ENCODE assay signal across 20 cellular contexts in genomic region chr11:112941096-112941495, GRCh38.
"Had no signal": no experiment of that assay in that cellular context is flagged by ENCODE, and none has a peak within 500 bp of the region (broad histone marks: within the 10 kb centered on the region; RNA-seq: fewer than 3 reads in every experiment).

No MANE protein-coding gene starts in this region.

- DNase-seq: central memory CD4-positive, alpha-beta T cell; cortex of kidney; dorsolateral prefrontal cortex; effector CD8-positive, alpha-beta T cell; foreskin melanocyte; head of caudate nucleus; hippocampal formation; kidney glomerular epithelial cell; lower lobe of right lung; midbrain; naive B cell; psoas muscle; stimulated activated CD4-positive, alpha-beta T cell treated with anti-CD3 and anti-CD28 coated beads, Interleukin-12 subunit alpha, Interleukin-12 subunit beta, amount 100 ng/mL, for 4 hours; stimulated activated naive CD4-positive, alpha-beta T cell; tibial artery; upper lobe of left lung had no signal

- ATAC-seq: left lobe of liver, lower lobe of right lung, psoas muscle, sciatic nerve had no signal

- H3K36me3 ChIP-seq: lower lobe of right lung, neutrophil, tibial artery, upper lobe of left lung had no signal

- H3K27ac ChIP-seq: dorsolateral prefrontal cortex, lower lobe of right lung, neutrophil, psoas muscle, skin epidermis, tibial artery, upper lobe of left lung had no signal

- H3K9me3 ChIP-seq: lower lobe of right lung, neutrophil, tibial artery, upper lobe of left lung had no signal

- H3K4me1 ChIP-seq: lower lobe of right lung, psoas muscle, tibial artery, upper lobe of left lung had no signal

- H3K4me3 ChIP-seq: dorsolateral prefrontal cortex, lower lobe of right lung, psoas muscle, skin epidermis, tibial artery, upper lobe of left lung had no signal

- H3K27me3 ChIP-seq: dorsolateral prefrontal cortex, neutrophil, upper lobe of left lung had no signal
